In the genomic region with DNA sequence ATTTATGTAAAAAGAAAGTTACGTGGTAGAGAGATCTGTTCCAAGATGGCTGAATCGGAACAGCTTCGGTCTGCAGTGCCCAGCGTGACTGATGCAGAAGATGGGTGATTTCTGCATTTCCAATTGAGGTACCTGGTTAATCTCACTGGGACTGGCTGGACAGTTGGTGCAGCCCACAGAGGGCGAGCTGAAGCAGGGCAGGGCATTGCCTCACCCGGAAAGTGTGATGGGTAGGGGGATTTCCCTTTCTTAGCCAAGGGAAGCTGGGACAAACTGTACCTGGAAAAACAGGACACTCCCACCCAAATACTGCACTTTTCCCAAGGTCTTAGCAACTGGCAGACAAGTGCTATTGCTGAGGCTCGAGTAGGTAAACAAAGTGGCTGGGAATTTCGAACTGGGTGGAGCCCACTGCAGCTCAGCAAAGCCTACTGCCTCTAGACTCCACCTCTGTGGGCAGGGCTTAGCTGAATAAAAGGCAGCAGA, we compare ENCODE assay signal across 10 cellular contexts. TPM values are rescaled to one million over a fixed set of nuclear protein-coding genes. Genes with fewer than 3 reads are reported as not detected.
A peak's percentile ranks its signal among the peaks of the same experiment; 100 is the strongest.
DNase-seq lines count a peak whose midpoint lies in the region; ATAC-seq, FAIRE-seq and TF ChIP-seq lines count a peak whose summit lies in the region.
"Had no signal": no experiment of that assay in that cellular context is flagged by ENCODE, and none has a peak within 500 bp of the region (broad histone marks: within the 10 kb centered on the region; RNA-seq: fewer than 3 reads in every experiment).

No MANE protein-coding gene starts in this region.

- H3K36me3 Mint-ChIP-seq in activated naive CD8-positive, alpha-beta T cell treated with anti-CD3 and anti-CD28 coated beads, Interleukin-2, amount 50 U/mL, for 24 hours (ENCODE audit: low read depth), result no peaks in the 10 kb centered on the region
- peaks cover 5% of the 10 kb centered on the region for H3K36me3 Mint-ChIP-seq in natural killer cell treated with Interleukin-12 subunit alpha and Interleukin-12 subunit beta and Interleukin-15 and Interleukin-18, amount 100 ng/mL, for 72 hours

- TF ChIP-seq CTCF in GM13976 (IDR thresholded peaks at IDR 0.05; ENCODE audit: borderline replicate concordance, control extremely low read depth, extremely low read depth, insufficient read depth, missing control alignments), result no peak

- ATAC-seq in activated naive CD8-positive, alpha-beta T cell treated with anti-CD3 and anti-CD28 coated beads, Interleukin-2, amount 50 U/mL, for 24 hours, result no peak
- peak in 1 of 2 donors; percentile 24 for ATAC-seq in natural killer cell treated with Interleukin-12 subunit alpha and Interleukin-12 subunit beta and Interleukin-15 and Interleukin-18, amount 100 ng/mL, for 72 hours

- H3K4me3 Mint-ChIP-seq in activated naive CD8-positive, alpha-beta T cell treated with anti-CD3 and anti-CD28 coated beads, Interleukin-2, amount 50 U/mL, for 24 hours, result peak overlapping the region; percentile 73
- peak overlapping the region; percentile 62 for H3K4me3 Mint-ChIP-seq in natural killer cell treated with Interleukin-12 subunit alpha and Interleukin-12 subunit beta and Interleukin-15 and Interleukin-18, amount 100 ng/mL, for 72 hours

- H3K27ac Mint-ChIP-seq in activated naive CD8-positive, alpha-beta T cell treated with anti-CD3 and anti-CD28 coated beads, Interleukin-2, amount 50 U/mL, for 24 hours, result peak overlapping the region; percentile 50
- peak overlapping the region in 1 of 2 donors; percentile 35 for H3K27ac Mint-ChIP-seq in natural killer cell treated with Interleukin-12 subunit alpha and Interleukin-12 subunit beta and Interleukin-15 and Interleukin-18, amount 100 ng/mL, for 72 hours

- no peaks in the 10 kb centered on the region for H3K9me3 Mint-ChIP-seq in activated naive CD8-positive, alpha-beta T cell treated with anti-CD3 and anti-CD28 coated beads, Interleukin-2, amount 50 U/mL, for 24 hours
- no peaks in the 10 kb centered on the region for H3K9me3 Mint-ChIP-seq in natural killer cell treated with Interleukin-12 subunit alpha and Interleukin-12 subunit beta and Interleukin-15 and Interleukin-18, amount 100 ng/mL, for 72 hours

- in situ Hi-C loops in GM13976 (cut with MboI; ENCODE audit: low sequenced_read_pairs, unreplicated experiment), result no loop called here

- H3K4me1 Mint-ChIP-seq in activated naive CD8-positive, alpha-beta T cell treated with anti-CD3 and anti-CD28 coated beads, Interleukin-2, amount 50 U/mL, for 24 hours, result peaks cover 21% of the 10 kb centered on the region
- peaks cover 20 to 22% of the 10 kb centered on the region in 2 donors for H3K4me1 Mint-ChIP-seq in natural killer cell treated with Interleukin-12 subunit alpha and Interleukin-12 subunit beta and Interleukin-15 and Interleukin-18, amount 100 ng/mL, for 72 hours (ENCODE audit: low read depth in 2 of 2)

- H3K27me3 Mint-ChIP-seq in activated naive CD8-positive, alpha-beta T cell treated with anti-CD3 and anti-CD28 coated beads, Interleukin-2, amount 50 U/mL, for 24 hours, result peaks cover 18% of the 10 kb centered on the region
- H3K27me3 Mint-ChIP-seq in natural killer cell treated with Interleukin-12 subunit alpha and Interleukin-12 subunit beta and Interleukin-15 and Interleukin-18, amount 100 ng/mL, for 72 hours, result peaks cover 36 to 46% of the 10 kb centered on the region in 2 donors

- peak; percentile 77 for FAIRE-seq in GM12892 (lab: Jason Lieb, UNC)
- FAIRE-seq: G401.6 had no signal

- TF ChIP-seq POLR2A in GM12892 (IDR thresholded peaks at IDR 0.05; ENCODE audit: low read depth, low read length), result no peak

- DNase-seq in GM12892 (ENCODE audit: insufficient read length), result no peak
- peak; percentile 69 for DNase-seq in HT-29 (ENCODE audit: low spot score)
- DNase-seq in activated naive CD8-positive, alpha-beta T cell treated with anti-CD3 and anti-CD28 coated beads, Interleukin-2, amount 50 U/mL, for 24 hours, result no peak
- no peak for DNase-seq in natural killer cell treated with Interleukin-12 subunit alpha and Interleukin-12 subunit beta and Interleukin-15 and Interleukin-18, amount 100 ng/mL, for 72 hours (ENCODE audit: low spot score)
- no peak for DNase-seq in NOMO-1 (lab: John Stamatoyannopoulos, UW; ENCODE audit: unreplicated experiment in 2 of 2)
- DNase-seq in GM13976 (ENCODE audit: low spot score), result no peak
- no peak for DNase-seq in activated gamma-delta T cell (lab: John Stamatoyannopoulos, UW)
- no peak for DNase-seq in NCI-H446 treated with DMSO at 0.1 percent for 48 hours (lab: John Stamatoyannopoulos, UW)
- DNase-seq: activated gamma-delta T cell treated with Interleukin-2 at 50 U/mL for 16 hours had no signal

RNA-seq across cellular contexts. Expression of a gene that starts 13.1 kb away (rescaled TPM):
- polyA plus RNA-seq in GM12892 (2012; ENCODE audit: missing spikeins), result 96.4 TPM
- total RNA-seq in HT-29 (2014; rRNA removed; shearing (Covaris generic)), result 156 and 167 TPM in 2 replicates
- 100 to 1,000 TPM; 100 to 121 TPM for total RNA-seq in natural killer cell treated with Interleukin-12 subunit alpha and Interleukin-12 subunit beta and Interleukin-15 and Interleukin-18, amount 100 ng/mL, for 72 hours
